Comparison of ENCODE assay signal across 8 cellular contexts in the genomic region with DNA sequence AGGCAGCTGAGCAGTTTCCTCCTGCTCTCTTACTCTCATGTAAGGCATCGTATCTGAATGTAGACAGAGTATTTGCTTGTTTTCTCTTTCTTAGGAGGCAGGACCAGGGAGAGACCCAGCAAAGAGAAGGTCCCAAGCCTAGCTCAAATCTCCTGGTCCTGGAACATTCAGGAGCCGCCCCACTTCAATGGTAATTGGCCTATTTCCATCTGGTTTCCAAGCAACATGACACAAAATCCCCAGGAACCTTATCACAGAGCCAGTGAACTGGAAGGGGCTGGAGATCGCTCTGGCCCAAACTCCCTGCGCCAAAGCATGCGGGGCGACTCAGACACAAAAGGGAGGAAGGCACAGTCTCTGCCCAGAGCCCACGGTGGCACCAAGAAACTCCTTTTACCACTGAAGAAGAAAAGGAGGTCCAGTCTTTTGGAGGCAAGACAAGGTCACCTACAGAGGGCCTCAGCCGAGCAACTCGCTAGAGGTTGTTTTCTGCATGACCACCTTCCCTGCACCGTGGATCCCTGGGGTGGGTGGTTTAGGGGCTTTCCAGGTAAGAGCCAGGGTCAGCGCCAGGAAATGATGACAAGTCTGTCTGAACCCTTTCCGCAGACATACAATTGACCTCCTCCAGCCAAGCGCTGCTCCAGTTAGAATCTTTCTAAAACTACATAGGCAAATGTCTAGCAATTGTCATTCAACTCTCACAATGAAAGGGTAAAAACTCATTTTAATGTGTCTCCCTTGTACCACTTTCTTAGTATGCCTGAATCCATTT.
DNase-seq lines count a peak whose midpoint lies in the region; TF ChIP-seq lines count a peak whose summit lies in the region.
"Had no signal": no experiment of that assay in that cellular context is flagged by ENCODE, and none has a peak within 500 bp of the region (broad histone marks: within the 10 kb centered on the region; RNA-seq: fewer than 3 reads in every experiment).

No MANE protein-coding gene starts in this region.

- H3K4me3 ChIP-seq in fibroblast of pulmonary artery (replicated peaks; ENCODE audit: low read depth, low read length), result peak overlapping the region; percentile 33
- H3K4me3 ChIP-seq in skeletal muscle satellite cell (ENCODE audit: low read length), result peak overlapping the region; percentile 18

- H3K9ac ChIP-seq in skeletal muscle satellite cell (ENCODE audit: low read depth, low read length), result peak overlapping the region; percentile 32

- TF ChIP-seq POLR2A in GM19099 (IDR thresholded peaks at IDR 0.05; ENCODE audit: extremely low read depth, insufficient read length, low read depth), result peak; percentile 35

- no peaks in the 10 kb centered on the region for H3K36me3 ChIP-seq in skeletal muscle satellite cell (ENCODE audit: insufficient read depth, low read length)

- H3K27me3 ChIP-seq in skeletal muscle satellite cell (ENCODE audit: control insufficient read depth, insufficient read depth, low read length), result no peaks in the 10 kb centered on the region

- H3K9me3 ChIP-seq in skeletal muscle satellite cell (replicated peaks; ENCODE audit: low read length), result no peaks in the 10 kb centered on the region

- H3K4me2 ChIP-seq in skeletal muscle satellite cell (ENCODE audit: low read length), result peak overlapping the region; percentile 70

- TF ChIP-seq CTCF in fibroblast of pulmonary artery (IDR thresholded peaks at IDR 0.05; ENCODE audit: low read length, missing control alignments), result peak; percentile 15

- H3K4me1 ChIP-seq in skeletal muscle satellite cell (ENCODE audit: control insufficient read depth, insufficient read depth, low read length), result peaks cover 27% of the 10 kb centered on the region

- peak; percentile 23 for DNase-seq in NCI-H2081 treated with DMSO at 0.1 percent for 48 hours (lab: John Stamatoyannopoulos, UW)
- DNase-seq in fibroblast of pulmonary artery (ENCODE audit: low read depth), result peak; percentile 69
- DNase-seq in GM19240 (ENCODE audit: insufficient read length, low spot score), result no peak
- no peak for DNase-seq in NCI-H1105 (lab: John Stamatoyannopoulos, UW)
- DNase-seq in DMS114 treated with DMSO at 0.1 percent for 48 hours (lab: John Stamatoyannopoulos, UW; ENCODE audit: unreplicated experiment), result no peak
- DNase-seq: activated CD8-positive, alpha-beta T cell treated with anti-CD3 and anti-CD28 coated beads for 36 hours had no signal

Comparison
In these comparisons a context has a peak if more than half of its experiments do, and no peak if none do; other contexts are left out.
1. DNase-seq: peak in NCI-H2081 treated with DMSO at 0.1 percent for 48 hours (single experiment) and fibroblast of pulmonary artery (single experiment); none in GM19240 (single experiment), NCI-H1105 (single experiment) and DMS114 treated with DMSO at 0.1 percent for 48 hours (single experiment).